In the genomic region with DNA sequence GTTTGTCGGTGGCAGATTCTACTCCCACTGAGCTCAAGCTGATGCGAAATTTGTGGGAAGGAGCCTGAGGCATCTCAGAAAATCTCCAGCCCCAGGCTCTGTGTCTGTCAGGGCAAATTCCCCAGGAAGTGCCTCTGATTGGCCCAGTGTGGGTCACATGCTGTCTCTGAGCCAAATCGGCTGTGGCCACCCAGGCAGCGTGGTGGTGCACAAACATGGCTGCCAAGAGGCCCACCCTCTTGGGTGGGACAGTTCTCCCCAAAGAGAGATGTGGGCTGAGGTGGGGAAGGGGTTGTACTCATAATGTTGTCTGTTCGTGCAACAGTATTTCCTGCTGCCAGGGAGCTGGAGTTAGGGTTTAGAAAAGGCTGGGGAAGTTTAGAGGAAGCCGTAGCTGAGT, we compare ENCODE assay signal across 2 cellular contexts.
A peak's percentile ranks its signal among the peaks of the same experiment; 100 is the strongest.
TF ChIP-seq lines count a peak whose summit lies in the region.

No MANE protein-coding gene starts in this region.

TF ChIP-seq in Ishikawa, 13 proteins besides CTCF, POLR2A, EP300 and RAD21:
- TF ChIP-seq, protein P1, sequence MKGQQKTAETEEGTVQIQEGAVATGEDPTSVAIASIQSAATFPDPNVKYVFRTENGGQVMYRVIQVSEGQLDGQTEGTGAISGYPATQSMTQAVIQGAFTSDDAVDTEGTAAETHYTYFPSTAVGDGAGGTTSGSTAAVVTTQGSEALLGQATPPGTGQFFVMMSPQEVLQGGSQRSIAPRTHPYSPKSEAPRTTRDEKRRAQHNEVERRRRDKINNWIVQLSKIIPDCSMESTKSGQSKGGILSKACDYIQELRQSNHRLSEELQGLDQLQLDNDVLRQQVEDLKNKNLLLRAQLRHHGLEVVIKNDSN (IDR thresholded peaks at IDR 0.05) = peak; percentile 25; the same call in 1 of the 2 replicates
- TF ChIP-seq, protein P2, sequence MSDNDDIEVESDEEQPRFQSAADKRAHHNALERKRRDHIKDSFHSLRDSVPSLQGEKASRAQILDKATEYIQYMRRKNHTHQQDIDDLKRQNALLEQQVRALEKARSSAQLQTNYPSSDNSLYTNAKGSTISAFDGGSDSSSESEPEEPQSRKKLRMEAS (IDR thresholded peaks at IDR 0.05) = no peak

TF ChIP-seq in H1, 55 proteins besides CTCF, POLR2A, EP300 and RAD21:
- TF ChIP-seq BACH1 (IDR thresholded peaks at IDR 0.05; ENCODE audit: low read length) (no peak), TCF12 (IDR thresholded peaks at IDR 0.05; ENCODE audit: low read depth, low read length) (no peak), SAP30 (IDR thresholded peaks at IDR 0.05; ENCODE audit: insufficient read depth, insufficient replicate concordance, low read length) (no peak), SUZ12 (IDR thresholded peaks at IDR 0.05; ENCODE audit: low read length) (no peak), JUN (IDR thresholded peaks at IDR 0.05; ENCODE audit: low read depth, low read length) (no peak), SIN3A (conservative IDR thresholded peaks at IDR 0.05 in 1 of 2, IDR thresholded peaks at IDR 0.05 in 1 of 2; ENCODE audit: low read depth in 1 of 2, low read length in 2 of 2) (no peak), BCL11A (IDR thresholded peaks at IDR 0.05; ENCODE audit: low read depth in 2 of 2, low read length in 2 of 2) (no peak), NANOG (IDR thresholded peaks at IDR 0.05; ENCODE audit: insufficient read depth, low read depth, low read length, poor library complexity, severe bottlenecking) (no peak), BRCA1 (IDR thresholded peaks at IDR 0.05; ENCODE audit: low read depth, low read length) (no peak), RBBP5 (IDR thresholded peaks at IDR 0.05; ENCODE audit: borderline replicate concordance, low read depth, low read length) (no peak), RFX5 (IDR thresholded peaks at IDR 0.05; ENCODE audit: borderline replicate concordance, low read depth, low read length) (no peak), YY1 (IDR thresholded peaks at IDR 0.05; ENCODE audit: low read depth, low read length) (0 out of 2 replicates have a peak, but pooled peaks have one; percentile 49), CBX5 (IDR thresholded peaks at IDR 0.05; ENCODE audit: low read depth, low read length) (no peak), SIX5 (IDR thresholded peaks at IDR 0.05; ENCODE audit: low read depth, low read length) (no peak), CHD1 (IDR thresholded peaks at IDR 0.05; ENCODE audit: low read depth, low read length) (no peak), HDAC2 (IDR thresholded peaks at IDR 0.05; ENCODE audit: borderline replicate concordance in 1 of 2, low read depth in 2 of 2, low read length in 2 of 2) (no peak), TAF7 (optimal IDR thresholded peaks at IDR 0.05; ENCODE audit: borderline replicate concordance, low read depth, low read length) (no peak), TAF1 (IDR thresholded peaks at IDR 0.05; ENCODE audit: low read depth, low read length) (no peak)
- TF ChIP-seq, protein P3, sequence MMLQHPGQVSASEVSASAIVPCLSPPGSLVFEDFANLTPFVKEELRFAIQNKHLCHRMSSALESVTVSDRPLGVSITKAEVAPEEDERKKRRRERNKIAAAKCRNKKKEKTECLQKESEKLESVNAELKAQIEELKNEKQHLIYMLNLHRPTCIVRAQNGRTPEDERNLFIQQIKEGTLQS (IDR thresholded peaks at IDR 0.05; ENCODE audit: insufficient read depth, low read depth, low read length) = 0 out of 2 replicates have a peak, but pooled peaks have one; percentile 20
- TF ChIP-seq, protein P4, sequence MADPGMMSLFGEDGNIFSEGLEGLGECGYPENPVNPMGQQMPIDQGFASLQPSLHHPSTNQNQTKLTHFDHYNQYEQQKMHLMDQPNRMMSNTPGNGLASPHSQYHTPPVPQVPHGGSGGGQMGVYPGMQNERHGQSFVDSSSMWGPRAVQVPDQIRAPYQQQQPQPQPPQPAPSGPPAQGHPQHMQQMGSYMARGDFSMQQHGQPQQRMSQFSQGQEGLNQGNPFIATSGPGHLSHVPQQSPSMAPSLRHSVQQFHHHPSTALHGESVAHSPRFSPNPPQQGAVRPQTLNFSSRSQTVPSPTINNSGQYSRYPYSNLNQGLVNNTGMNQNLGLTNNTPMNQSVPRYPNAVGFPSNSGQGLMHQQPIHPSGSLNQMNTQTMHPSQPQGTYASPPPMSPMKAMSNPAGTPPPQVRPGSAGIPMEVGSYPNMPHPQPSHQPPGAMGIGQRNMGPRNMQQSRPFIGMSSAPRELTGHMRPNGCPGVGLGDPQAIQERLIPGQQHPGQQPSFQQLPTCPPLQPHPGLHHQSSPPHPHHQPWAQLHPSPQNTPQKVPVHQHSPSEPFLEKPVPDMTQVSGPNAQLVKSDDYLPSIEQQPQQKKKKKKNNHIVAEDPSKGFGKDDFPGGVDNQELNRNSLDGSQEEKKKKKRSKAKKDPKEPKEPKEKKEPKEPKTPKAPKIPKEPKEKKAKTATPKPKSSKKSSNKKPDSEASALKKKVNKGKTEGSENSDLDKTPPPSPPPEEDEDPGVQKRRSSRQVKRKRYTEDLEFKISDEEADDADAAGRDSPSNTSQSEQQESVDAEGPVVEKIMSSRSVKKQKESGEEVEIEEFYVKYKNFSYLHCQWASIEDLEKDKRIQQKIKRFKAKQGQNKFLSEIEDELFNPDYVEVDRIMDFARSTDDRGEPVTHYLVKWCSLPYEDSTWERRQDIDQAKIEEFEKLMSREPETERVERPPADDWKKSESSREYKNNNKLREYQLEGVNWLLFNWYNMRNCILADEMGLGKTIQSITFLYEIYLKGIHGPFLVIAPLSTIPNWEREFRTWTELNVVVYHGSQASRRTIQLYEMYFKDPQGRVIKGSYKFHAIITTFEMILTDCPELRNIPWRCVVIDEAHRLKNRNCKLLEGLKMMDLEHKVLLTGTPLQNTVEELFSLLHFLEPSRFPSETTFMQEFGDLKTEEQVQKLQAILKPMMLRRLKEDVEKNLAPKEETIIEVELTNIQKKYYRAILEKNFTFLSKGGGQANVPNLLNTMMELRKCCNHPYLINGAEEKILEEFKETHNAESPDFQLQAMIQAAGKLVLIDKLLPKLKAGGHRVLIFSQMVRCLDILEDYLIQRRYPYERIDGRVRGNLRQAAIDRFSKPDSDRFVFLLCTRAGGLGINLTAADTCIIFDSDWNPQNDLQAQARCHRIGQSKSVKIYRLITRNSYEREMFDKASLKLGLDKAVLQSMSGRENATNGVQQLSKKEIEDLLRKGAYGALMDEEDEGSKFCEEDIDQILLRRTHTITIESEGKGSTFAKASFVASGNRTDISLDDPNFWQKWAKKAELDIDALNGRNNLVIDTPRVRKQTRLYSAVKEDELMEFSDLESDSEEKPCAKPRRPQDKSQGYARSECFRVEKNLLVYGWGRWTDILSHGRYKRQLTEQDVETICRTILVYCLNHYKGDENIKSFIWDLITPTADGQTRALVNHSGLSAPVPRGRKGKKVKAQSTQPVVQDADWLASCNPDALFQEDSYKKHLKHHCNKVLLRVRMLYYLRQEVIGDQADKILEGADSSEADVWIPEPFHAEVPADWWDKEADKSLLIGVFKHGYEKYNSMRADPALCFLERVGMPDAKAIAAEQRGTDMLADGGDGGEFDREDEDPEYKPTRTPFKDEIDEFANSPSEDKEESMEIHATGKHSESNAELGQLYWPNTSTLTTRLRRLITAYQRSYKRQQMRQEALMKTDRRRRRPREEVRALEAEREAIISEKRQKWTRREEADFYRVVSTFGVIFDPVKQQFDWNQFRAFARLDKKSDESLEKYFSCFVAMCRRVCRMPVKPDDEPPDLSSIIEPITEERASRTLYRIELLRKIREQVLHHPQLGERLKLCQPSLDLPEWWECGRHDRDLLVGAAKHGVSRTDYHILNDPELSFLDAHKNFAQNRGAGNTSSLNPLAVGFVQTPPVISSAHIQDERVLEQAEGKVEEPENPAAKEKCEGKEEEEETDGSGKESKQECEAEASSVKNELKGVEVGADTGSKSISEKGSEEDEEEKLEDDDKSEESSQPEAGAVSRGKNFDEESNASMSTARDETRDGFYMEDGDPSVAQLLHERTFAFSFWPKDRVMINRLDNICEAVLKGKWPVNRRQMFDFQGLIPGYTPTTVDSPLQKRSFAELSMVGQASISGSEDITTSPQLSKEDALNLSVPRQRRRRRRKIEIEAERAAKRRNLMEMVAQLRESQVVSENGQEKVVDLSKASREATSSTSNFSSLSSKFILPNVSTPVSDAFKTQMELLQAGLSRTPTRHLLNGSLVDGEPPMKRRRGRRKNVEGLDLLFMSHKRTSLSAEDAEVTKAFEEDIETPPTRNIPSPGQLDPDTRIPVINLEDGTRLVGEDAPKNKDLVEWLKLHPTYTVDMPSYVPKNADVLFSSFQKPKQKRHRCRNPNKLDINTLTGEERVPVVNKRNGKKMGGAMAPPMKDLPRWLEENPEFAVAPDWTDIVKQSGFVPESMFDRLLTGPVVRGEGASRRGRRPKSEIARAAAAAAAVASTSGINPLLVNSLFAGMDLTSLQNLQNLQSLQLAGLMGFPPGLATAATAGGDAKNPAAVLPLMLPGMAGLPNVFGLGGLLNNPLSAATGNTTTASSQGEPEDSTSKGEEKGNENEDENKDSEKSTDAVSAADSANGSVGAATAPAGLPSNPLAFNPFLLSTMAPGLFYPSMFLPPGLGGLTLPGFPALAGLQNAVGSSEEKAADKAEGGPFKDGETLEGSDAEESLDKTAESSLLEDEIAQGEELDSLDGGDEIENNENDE (IDR thresholded peaks at IDR 0.05; ENCODE audit: insufficient replicate concordance, low read length) = no peak
- TF ChIP-seq, protein P5, sequence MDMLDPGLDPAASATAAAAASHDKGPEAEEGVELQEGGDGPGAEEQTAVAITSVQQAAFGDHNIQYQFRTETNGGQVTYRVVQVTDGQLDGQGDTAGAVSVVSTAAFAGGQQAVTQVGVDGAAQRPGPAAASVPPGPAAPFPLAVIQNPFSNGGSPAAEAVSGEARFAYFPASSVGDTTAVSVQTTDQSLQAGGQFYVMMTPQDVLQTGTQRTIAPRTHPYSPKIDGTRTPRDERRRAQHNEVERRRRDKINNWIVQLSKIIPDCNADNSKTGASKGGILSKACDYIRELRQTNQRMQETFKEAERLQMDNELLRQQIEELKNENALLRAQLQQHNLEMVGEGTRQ (IDR thresholded peaks at IDR 0.05; ENCODE audit: low read length) = peak; percentile 64
- TF ChIP-seq, protein P6, sequence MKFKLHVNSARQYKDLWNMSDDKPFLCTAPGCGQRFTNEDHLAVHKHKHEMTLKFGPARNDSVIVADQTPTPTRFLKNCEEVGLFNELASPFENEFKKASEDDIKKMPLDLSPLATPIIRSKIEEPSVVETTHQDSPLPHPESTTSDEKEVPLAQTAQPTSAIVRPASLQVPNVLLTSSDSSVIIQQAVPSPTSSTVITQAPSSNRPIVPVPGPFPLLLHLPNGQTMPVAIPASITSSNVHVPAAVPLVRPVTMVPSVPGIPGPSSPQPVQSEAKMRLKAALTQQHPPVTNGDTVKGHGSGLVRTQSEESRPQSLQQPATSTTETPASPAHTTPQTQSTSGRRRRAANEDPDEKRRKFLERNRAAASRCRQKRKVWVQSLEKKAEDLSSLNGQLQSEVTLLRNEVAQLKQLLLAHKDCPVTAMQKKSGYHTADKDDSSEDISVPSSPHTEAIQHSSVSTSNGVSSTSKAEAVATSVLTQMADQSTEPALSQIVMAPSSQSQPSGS (IDR thresholded peaks at IDR 0.05; ENCODE audit: low read length) = no peak
